ENCODE assay signal across 19 cellular contexts in genomic region chr19:17171874-17172273, GRCh38.
"Had no signal": no experiment of that assay in that cellular context is flagged by ENCODE, and none has a peak within 500 bp of the region (broad histone marks: within the 10 kb centered on the region; RNA-seq: fewer than 3 reads in every experiment).

No MANE protein-coding gene starts in this region.

- H3K27me3 Mint-ChIP-seq: activated CD4-positive, alpha-beta T cell treated with anti-CD3 and anti-CD28 coated beads for 36 hours; activated naive CD4-positive, alpha-beta T cell treated with anti-CD3 and anti-CD28 coated beads, Interleukin-2, amount 50 U/mL, for 24 hours had no signal

- H3K27me3 ChIP-seq: breast epithelium had no signal

- H3K4me1 Mint-ChIP-seq: activated naive CD4-positive, alpha-beta T cell treated with anti-CD3 and anti-CD28 coated beads, Interleukin-2, amount 50 U/mL, for 24 hours had no signal

- H3K27ac ChIP-seq: breast epithelium, KMS-11, VCaP had no signal

- DNase-seq: activated CD4-positive, alpha-beta T cell treated with anti-CD3 and anti-CD28 coated beads for 36 hours; activated CD4-positive, alpha-beta T cell treated with anti-CD3 and anti-CD28 coated beads, Interleukin-2, amount 50 U/mL, for 4 hours; activated effector memory CD4-positive, alpha-beta T cell treated with anti-CD3 and anti-CD28 coated beads, Interleukin-2, amount 50 U/mL, for 16 hours; activated T-cell treated with anti-CD3 and anti-CD28 coated beads for 4 hours; aorta; caudate nucleus; NCI-H1092; NCI-H1417; NCI-H1930; NCI-H2171 treated with DMSO at 0.1 percent for 48 hours; NCI-H345; NCI-H510A; NCI-H526 treated with DMSO at 0.1 percent for 48 hours; NCI-H82; SIG-M5 had no signal

- H3K4me1 ChIP-seq: breast epithelium had no signal

- H3K9me3 Mint-ChIP-seq: activated naive CD4-positive, alpha-beta T cell treated with anti-CD3 and anti-CD28 coated beads, Interleukin-2, amount 50 U/mL, for 24 hours had no signal

- H3K4me3 Mint-ChIP-seq: activated CD4-positive, alpha-beta T cell treated with anti-CD3 and anti-CD28 coated beads for 36 hours; activated naive CD4-positive, alpha-beta T cell treated with anti-CD3 and anti-CD28 coated beads, Interleukin-2, amount 50 U/mL, for 24 hours had no signal

- ATAC-seq: activated CD4-positive, alpha-beta T cell treated with anti-CD3 and anti-CD28 coated beads for 36 hours had no signal

- H3K9me3 ChIP-seq: breast epithelium had no signal

- H3K27ac Mint-ChIP-seq: activated naive CD4-positive, alpha-beta T cell treated with anti-CD3 and anti-CD28 coated beads, Interleukin-2, amount 50 U/mL, for 24 hours had no signal

- H3K4me3 ChIP-seq: breast epithelium had no signal
